In the genomic region with DNA sequence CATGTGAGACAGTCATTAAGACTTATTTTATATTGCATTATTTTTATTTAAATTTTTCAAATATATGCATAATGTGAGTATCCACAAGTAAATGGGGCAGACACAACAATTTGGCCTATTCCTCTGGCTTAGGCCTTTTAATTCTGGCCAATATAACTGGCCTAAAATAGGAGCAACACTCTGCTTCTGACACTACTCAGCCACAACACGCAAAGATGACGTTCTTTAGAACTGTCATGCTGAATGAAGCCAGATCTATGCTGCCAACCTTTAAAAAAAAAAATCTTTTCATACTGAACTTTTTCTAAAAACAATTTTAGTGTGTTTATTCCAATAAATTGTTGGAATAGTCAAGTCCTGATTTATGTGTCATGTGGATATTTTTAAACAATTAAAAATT, we compare ENCODE assay signal across 15 cellular contexts.
"Had no signal": no experiment of that assay in that cellular context is flagged by ENCODE, and none has a peak within 500 bp of the region (broad histone marks: within the 10 kb centered on the region; RNA-seq: fewer than 3 reads in every experiment).

No MANE protein-coding gene starts in this region.

- DNase-seq: activated B cell treated with CpG ODN at 0.5 μM for 24 hours; activated CD4-positive, alpha-beta T cell treated with anti-CD3 and anti-CD28 coated beads for 36 hours; activated CD4-positive, alpha-beta T cell treated with anti-CD3 and anti-CD28 coated beads, Interleukin-2, amount 50 U/mL, for 4 hours; activated CD8-positive, alpha-beta memory T cell treated with anti-CD3 and anti-CD28 coated beads, Interleukin-2, amount 50 U/mL, for 48 hours; activated naive CD4-positive, alpha-beta T cell treated with anti-CD3 and anti-CD28 coated beads, Interleukin-2, amount 10 ng/mL, durations not matched to agents 7 days and 5 days; activated T-cell treated with anti-CD3 and anti-CD28 coated beads, Interleukin-2, amount 50 U/mL, for 4 hours; effector CD8-positive, alpha-beta T cell; erythroblast; kidney; stimulated activated CD4-positive, alpha-beta T cell treated with anti-CD3 and anti-CD28 coated beads, Interleukin-1b, Interleukin-23, amount 100 ng/mL, for 48 hours; substantia nigra; thyroid gland; upper lobe of right lung had no signal

- FAIRE-seq: kidney had no signal

- H3K9me3 ChIP-seq: thyroid gland, upper lobe of right lung had no signal

- H3K27me3 ChIP-seq: thyroid gland, upper lobe of right lung had no signal

- H3K36me3 ChIP-seq: thyroid gland, upper lobe of right lung had no signal

- ATAC-seq: activated CD4-positive, alpha-beta T cell treated with anti-CD3 and anti-CD28 coated beads for 36 hours; activated T-cell treated with anti-CD3 and anti-CD28 coated beads, Interleukin-2, amount 50 U/mL, for 4 hours; left lobe of liver; natural killer cell treated with Interleukin-12 subunit alpha and Interleukin-12 subunit beta and Interleukin-15 and Interleukin-18, amount 100 ng/mL, for 72 hours; upper lobe of right lung had no signal

- H3K4me1 ChIP-seq: thyroid gland, upper lobe of right lung had no signal

- H3K4me3 ChIP-seq: thyroid gland, upper lobe of right lung had no signal
